33 cellular contexts compared by ENCODE assay signal in the genomic region with DNA sequence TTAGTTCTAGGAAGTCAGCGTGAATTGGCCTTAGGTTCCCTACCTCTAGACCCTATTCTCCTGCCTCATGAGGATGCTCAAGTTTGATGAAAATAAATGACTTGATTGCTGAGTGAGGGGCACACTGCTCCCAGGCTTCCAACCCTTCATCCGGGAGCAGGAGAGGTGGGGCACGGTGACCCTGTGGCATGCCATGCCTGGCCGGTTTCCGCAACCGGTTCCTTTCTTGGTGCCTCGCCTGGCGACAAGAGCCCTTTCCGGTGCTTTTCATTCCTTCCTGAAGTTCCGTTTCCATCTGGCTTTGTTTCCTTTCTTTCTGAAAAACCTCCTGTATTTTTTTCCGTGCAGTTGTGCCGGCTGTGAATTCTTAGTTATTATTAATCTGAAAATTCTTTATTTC.
"Had no signal": no experiment of that assay in that cellular context is flagged by ENCODE, and none has a peak within 500 bp of the region (broad histone marks: within the 10 kb centered on the region; RNA-seq: fewer than 3 reads in every experiment).

No MANE protein-coding gene starts in this region.

- H3K4me1 ChIP-seq: body of pancreas, colonic mucosa, gastroesophageal sphincter, parathyroid adenoma, sigmoid colon, suprapubic skin, tibial artery had no signal

- H3K9me3 Mint-ChIP-seq: activated CD4-positive, alpha-beta T cell treated with anti-CD3 and anti-CD28 coated beads, Interleukin-2, amount 10 ng/mL, durations not matched to agents 7 days and 5 days; activated naive CD4-positive, alpha-beta T cell treated with anti-CD3 and anti-CD28 coated beads, Interleukin-2, amount 50 U/mL, for 72 hours; neural crest cell had no signal

- H3K27me3 Mint-ChIP-seq: activated CD4-positive, alpha-beta T cell treated with anti-CD3 and anti-CD28 coated beads, Interleukin-2, amount 10 ng/mL, durations not matched to agents 7 days and 5 days; activated CD8-positive, alpha-beta memory T cell treated with anti-CD3 and anti-CD28 coated beads, Interleukin-2, amount 10 ng/mL, durations not matched to agents 7 days and 5 days; T-helper 17 cell had no signal

- H3K9me3 ChIP-seq: body of pancreas, colonic mucosa, gastroesophageal sphincter, psoas muscle, sigmoid colon, suprapubic skin, tibial artery, upper lobe of right lung had no signal

- H3K27ac Mint-ChIP-seq: activated CD4-positive, alpha-beta T cell treated with anti-CD3 and anti-CD28 coated beads, Interleukin-2, amount 10 ng/mL, durations not matched to agents 7 days and 5 days; activated CD8-positive, alpha-beta memory T cell treated with anti-CD3 and anti-CD28 coated beads, Interleukin-2, amount 10 ng/mL, durations not matched to agents 7 days and 5 days; activated CD8-positive, alpha-beta T cell treated with anti-CD3 and anti-CD28 coated beads, Interleukin-2, amount 10 ng/mL, durations not matched to agents 7 days and 5 days; T-helper 17 cell had no signal

- H3K4me3 ChIP-seq: body of pancreas, colonic mucosa, dorsolateral prefrontal cortex, gastroesophageal sphincter, lung, psoas muscle, sigmoid colon, smooth muscle cell, suprapubic skin, tibial artery, upper lobe of right lung had no signal

- H3K36me3 Mint-ChIP-seq: activated naive CD4-positive, alpha-beta T cell treated with anti-CD3 and anti-CD28 coated beads, Interleukin-2, amount 50 U/mL, for 72 hours had no signal

- DNase-seq: activated CD4-positive, alpha-beta T cell treated with anti-CD3 and anti-CD28 coated beads, Interleukin-2, amount 10 ng/mL, durations not matched to agents 7 days and 5 days; activated CD4-positive, CD25-positive, alpha-beta regulatory T cell treated with anti-CD3 and anti-CD28 coated beads, Interleukin-2, amount 50 U/mL, for 72 hours; activated CD8-positive, alpha-beta memory T cell treated with anti-CD3 and anti-CD28 coated beads, Interleukin-2, amount 10 ng/mL, durations not matched to agents 7 days and 5 days; activated CD8-positive, alpha-beta T cell treated with anti-CD3 and anti-CD28 coated beads, Interleukin-2, amount 10 ng/mL, durations not matched to agents 7 days and 5 days; activated naive CD4-positive, alpha-beta T cell; activated T-cell treated with anti-CD3 and anti-CD28 coated beads, Interleukin-2, amount 50 U/mL, for 48 hours; anterior cingulate cortex; body of pancreas; cerebellar nuclear complex; colonic mucosa; dorsolateral prefrontal cortex; effector memory CD4-positive, alpha-beta T cell; head of caudate nucleus; kidney glomerular epithelial cell; nucleus accumbens; psoas muscle; sigmoid colon; stimulated activated CD4-positive, alpha-beta T cell treated with anti-CD3 and anti-CD28 coated beads, Interleukin-15, amount 100 ng/mL, for 24 hours; stimulated activated CD4-positive, alpha-beta T cell treated with anti-CD3 and anti-CD28 coated beads, Interleukin-2, amount 100 ng/mL, for 24 hours; stimulated activated naive CD4-positive, alpha-beta T cell; T-helper 17 cell; T1000; tibial artery; upper lobe of right lung; WERI-Rb-1 had no signal

- ATAC-seq: activated CD8-positive, alpha-beta memory T cell treated with anti-CD3 and anti-CD28 coated beads, Interleukin-2, amount 10 ng/mL, durations not matched to agents 7 days and 5 days; activated CD8-positive, alpha-beta T cell treated with anti-CD3 and anti-CD28 coated beads, Interleukin-2, amount 10 ng/mL, durations not matched to agents 7 days and 5 days; activated naive CD4-positive, alpha-beta T cell treated with anti-CD3 and anti-CD28 coated beads, Interleukin-2, amount 50 U/mL, for 72 hours; body of pancreas; gastroesophageal sphincter; left lobe of liver; psoas muscle; T-helper 17 cell had no signal

- H3K27ac ChIP-seq: body of pancreas, colonic mucosa, gastroesophageal sphincter, parathyroid adenoma, psoas muscle, sigmoid colon, suprapubic skin, tibial artery, WERI-Rb-1 had no signal

- H3K4me3 Mint-ChIP-seq: activated CD4-positive, alpha-beta T cell treated with anti-CD3 and anti-CD28 coated beads, Interleukin-2, amount 10 ng/mL, durations not matched to agents 7 days and 5 days; activated CD8-positive, alpha-beta memory T cell treated with anti-CD3 and anti-CD28 coated beads, Interleukin-2, amount 10 ng/mL, durations not matched to agents 7 days and 5 days; activated CD8-positive, alpha-beta T cell treated with anti-CD3 and anti-CD28 coated beads, Interleukin-2, amount 10 ng/mL, durations not matched to agents 7 days and 5 days; neural crest cell; T-helper 17 cell had no signal

- H3K27me3 ChIP-seq: body of pancreas, colonic mucosa, dorsolateral prefrontal cortex, gastroesophageal sphincter, sigmoid colon, suprapubic skin, tibial artery, upper lobe of right lung had no signal
